ENCODE assay signal across 8 cellular contexts in genomic region chr19:13880059-13880672, GRCh38. TPM values are rescaled to one million over a fixed set of nuclear protein-coding genes. Genes with fewer than 3 reads are reported as not detected.
A peak's percentile ranks its signal among the peaks of the same experiment; 100 is the strongest.
DNase-seq lines count a peak whose midpoint lies in the region; TF ChIP-seq lines count a peak whose summit lies in the region.

No MANE protein-coding gene starts in this region.

- peaks cover 18 to 48% (median 39%) of the 10 kb centered on the region in 4 donors for H3K4me1 ChIP-seq in stomach

- H3K4me3 ChIP-seq in H7 (ENCODE audit: insufficient read depth, low read depth, low read length) (peak overlapping the region; percentile 28), stomach (peak overlapping the region in 3 of 4 donors; percentile 19 to 33 (median 26))

- no peak overlapping the region for H3K4me3 Mint-ChIP-seq in neural crest cell

- peak overlapping the region; percentile 15 to 85 (median 83) for H3K27ac ChIP-seq in stomach

- H3K4me1 Mint-ChIP-seq in neural crest cell: peaks cover 20% of the 10 kb centered on the region

- DNase-seq in ELR (ENCODE audit: low read depth) (peak; percentile 98), H7 (peak; percentile 97), M059J (ENCODE audit: low read depth) (peak; percentile 95), fibroblast of the conjunctiva (ENCODE audit: low read depth) (peak; percentile 92), neural crest cell (ENCODE audit: low read depth, low spot score) (peak; percentile 100), stomach (peak; percentile 99)
- DNase-seq in activated effector memory CD4-positive, alpha-beta T cell treated with anti-CD3 and anti-CD28 coated beads, Interleukin-2, amount 50 U/mL, for 16 hours: peak; percentile 99

- peak; percentile 100 for TF ChIP-seq CTCF in neural crest cell (conservative IDR thresholded peaks at IDR 0.05)
- TF ChIP-seq CTCF in stomach (IDR thresholded peaks at IDR 0.05): peak in 6 of 7 experiments; percentile 84 to 100 (median 98)

- TF ChIP-seq POLR2A in Raji (IDR thresholded peaks at IDR 0.05; ENCODE audit: insufficient read depth, low read depth, low read length): peak; percentile 34
- TF ChIP-seq POLR2A in stomach (IDR thresholded peaks at IDR 0.05): no peak

- no peak for TF ChIP-seq EP300 in stomach (IDR thresholded peaks at IDR 0.05)

- intact Hi-C loops in stomach (cut with DNase I; ENCODE audit: low total_unique reads): loop anchor here (10.0 kb wide), 1 partner anchor 175 kb away; no protein-coding TSS in a partner anchor

- WGBS in stomach, 5 donors: 0 to 2% (median 1%) methylated on average over 15 to 30 of the region's 30 CpGs

- H3K27me3 Mint-ChIP-seq in neural crest cell (ENCODE audit: low read depth): no peaks in the 10 kb centered on the region

- H3K36me3 Mint-ChIP-seq in neural crest cell (ENCODE audit: low read depth): no peaks in the 10 kb centered on the region

- H3K9me3 ChIP-seq in stomach: no peaks in the 10 kb centered on the region

- H3K36me3 ChIP-seq in H7 (replicated peaks; ENCODE audit: control insufficient read depth, insufficient read depth, low read length) (no peaks in the 10 kb centered on the region), stomach (no peaks in the 10 kb centered on the region)

- no peak overlapping the region for H3K27ac Mint-ChIP-seq in neural crest cell (ENCODE audit: unreplicated experiment)

- H3K9me3 Mint-ChIP-seq in neural crest cell: no peaks in the 10 kb centered on the region

- peaks cover 9% of the 10 kb centered on the region for H3K27me3 ChIP-seq in H7 (ENCODE audit: control insufficient read depth, insufficient read depth, low read length)
- no peaks in the 10 kb centered on the region for H3K27me3 ChIP-seq in stomach

RNA-seq across cellular contexts. Expression of gene NANOS3, which starts 3.2 kb away (rescaled TPM):
- total RNA-seq in H7 (2014; rRNA removed; shearing (Covaris generic)): not detected in 2 replicates
- not detected in 2 replicates for total RNA-seq in M059J (2014; rRNA removed; shearing (Covaris generic))
- total RNA-seq in neural crest cell (0.73 and 1.6 TPM in 2 replicates), stomach (not detected)
- 1 to 10 TPM in 1 of 3 donors, not detected in 2; 1.2 TPM for polyA plus RNA-seq in stomach

RNA-seq across cellular contexts. Expression of gene BRME1, which starts 25.8 kb away (rescaled TPM):
- 3.4 and 4.1 TPM in 2 replicates for total RNA-seq in H7 (2014; rRNA removed; shearing (Covaris generic))
- total RNA-seq in M059J (2014; rRNA removed; shearing (Covaris generic)): 2.3 and 3.2 TPM in 2 replicates
- total RNA-seq in neural crest cell (15.0 and 15.1 TPM in 2 replicates), stomach (10 to 100 TPM in 1 of 5 donors, 1 to 10 TPM in 2, under 1 TPM in 1, not detected in 1; 0.87 to 14.3 (median 1.8) TPM)
- 1 to 10 TPM; 1.7 to 5.8 (median 3.7) TPM for polyA plus RNA-seq in stomach

RNA-seq across cellular contexts. Expression of gene CC2D1A, which starts 25.8 kb away (rescaled TPM):
- 22.8 and 25.0 TPM in 2 replicates for total RNA-seq in H7 (2014; rRNA removed; shearing (Covaris generic))
- total RNA-seq in M059J (2014; rRNA removed; shearing (Covaris generic)): 18.2 and 25.1 TPM in 2 replicates
- total RNA-seq in neural crest cell (31.7 and 32.4 TPM in 2 replicates), stomach (100 to 1,000 TPM in 1 of 5 donors, 10 to 100 TPM in 4; 24.8 to 381 (median 49.6) TPM)
- polyA plus RNA-seq in stomach: 10 to 100 TPM; 28.0 to 38.8 (median 38.2) TPM

RNA-seq across cellular contexts. Expression of gene PODNL1, which starts 58.1 kb away (rescaled TPM):
- 0.07 and 0.10 TPM in 2 replicates for total RNA-seq in H7 (2014; rRNA removed; shearing (Covaris generic))
- total RNA-seq in M059J (2014; rRNA removed; shearing (Covaris generic)): 2.8 TPM in 1 of 2 replicates, not detected in the other
- total RNA-seq in neural crest cell (0.14 and 0.42 TPM in 2 replicates), stomach (not detected)
- 1 to 10 TPM in 2 of 3 donors, under 1 TPM in 1; 0.92 to 3.4 (median 1.3) TPM for polyA plus RNA-seq in stomach

Comparison
In these comparisons a context has a peak if more than half of its experiments do, and no peak if none do; other contexts are left out.
1. Peak in every context shown above with its lines: DNase-seq, H3K4me3 ChIP-seq and H3K27ac ChIP-seq.